12 cellular contexts compared by ENCODE assay signal in the genomic region with DNA sequence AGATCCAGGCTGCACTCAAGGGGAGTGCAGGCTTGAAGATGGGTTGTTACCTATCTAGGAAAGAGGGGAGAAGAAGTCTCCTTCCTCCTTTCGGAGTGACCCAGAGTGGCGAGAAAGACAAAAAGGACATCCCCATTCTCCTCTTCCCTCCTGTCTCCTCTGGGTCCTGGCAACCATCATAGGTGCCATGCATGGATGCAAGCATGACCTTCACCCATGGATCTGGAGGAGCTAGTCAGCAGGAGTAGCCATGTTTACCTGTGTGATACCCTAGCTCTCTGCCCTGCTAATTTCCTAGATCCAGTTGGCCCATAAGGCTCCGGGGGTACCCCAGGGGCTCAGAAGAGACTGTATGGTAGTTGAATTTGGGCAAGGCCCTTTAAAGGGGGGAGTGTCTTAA. TPM values are rescaled to one million over a fixed set of nuclear protein-coding genes. Genes with fewer than 3 reads are reported as not detected.
A peak's percentile ranks its signal among the peaks of the same experiment; 100 is the strongest.
DNase-seq lines count a peak whose midpoint lies in the region; ATAC-seq and TF ChIP-seq lines count a peak whose summit lies in the region.
"Had no signal": no experiment of that assay in that cellular context is flagged by ENCODE, and none has a peak within 500 bp of the region (broad histone marks: within the 10 kb centered on the region; RNA-seq: fewer than 3 reads in every experiment).

No MANE protein-coding gene starts in this region.

- no peak overlapping the region for H2AFZ ChIP-seq in SK-N-SH (ENCODE audit: low read depth)

- H3K27me3 ChIP-seq in SK-N-SH (ENCODE audit: insufficient read depth), result no peaks in the 10 kb centered on the region
- no peaks in the 10 kb centered on the region for H3K27me3 ChIP-seq in Caco-2 (replicated peaks; ENCODE audit: control insufficient read depth, insufficient read depth, low read length)
- H3K27me3 ChIP-seq in ovary, result no peaks in the 10 kb centered on the region

- TF ChIP-seq POLR2A in ovary (IDR thresholded peaks at IDR 0.05), result no peak

- POLR2A ChIA-PET in SK-N-SH (lab: Yijun Ruan, JAX), result no interaction called here
- POLR2A ChIA-PET in Caco-2 (lab: Charles Lee), result no interaction called here

- no TSS peak for BruUV-seq in Caco-2 (replicated peaks; lab: Mats Ljungman, UMichigan)

- in situ Hi-C loops in Caki2 (cut with HindIII; ENCODE audit: low pct_unique_long_range_greater_than_20kb, low sequenced_read_pairs), result no loop called here

- peaks cover 49% of the 10 kb centered on the region for H3K9me3 Mint-ChIP-seq in Caco-2 (ENCODE audit: unreplicated experiment)

- peaks cover 7% of the 10 kb centered on the region for H3K4me1 Mint-ChIP-seq in Caco-2 (ENCODE audit: low read depth, unreplicated experiment)
- H3K4me1 Mint-ChIP-seq: activated naive CD8-positive, alpha-beta T cell treated with anti-CD3 and anti-CD28 coated beads for 36 hours had no signal

- H3K9ac ChIP-seq in SK-N-SH, result no peak overlapping the region

- no peak overlapping the region for H3K4me3 ChIP-seq in AG10803 (ENCODE audit: low read length)
- H3K4me3 ChIP-seq in SK-N-SH (ENCODE audit: low read depth in 2 of 2, low read length in 1 of 2), result no peak overlapping the region
- no peak overlapping the region for H3K4me3 ChIP-seq in fibroblast of mammary gland (ENCODE audit: control insufficient read depth, low read depth, low read length)
- no peak overlapping the region for H3K4me3 ChIP-seq in Caco-2 (ENCODE audit: low read depth, low read length)
- no peak overlapping the region for H3K4me3 ChIP-seq in ovary
- H3K4me3 ChIP-seq: smooth muscle cell had no signal

- H3K9me2 ChIP-seq in SK-N-SH, result no peaks in the 10 kb centered on the region

- no peak for ATAC-seq in GM18907 (IDR thresholded peaks at IDR 0.05; ENCODE audit: unreplicated experiment)
- ATAC-seq: stimulated activated naive CD8-positive, alpha-beta T cell treated with anti-CD3 and anti-CD28 coated beads, Interleukin-15, Interleukin-2, amounts not matched to agents 100 U/mL and 50 U/mL, for 24 hours had no signal

- no peaks in the 10 kb centered on the region for H3K27me3 Mint-ChIP-seq in Caco-2 (ENCODE audit: insufficient read depth, unreplicated experiment)
- H3K27me3 Mint-ChIP-seq: activated naive CD8-positive, alpha-beta T cell treated with anti-CD3 and anti-CD28 coated beads for 36 hours had no signal

- TF ChIP-seq RAD21 in SK-N-SH (IDR thresholded peaks at IDR 0.05; ENCODE audit: low read length), result no peak

- DNase-seq in AG10803 (ENCODE audit: low read depth) (peak; percentile 35), Caki2 (ENCODE audit: low read depth) (peak; percentile 19), SK-N-SH (no peak), fibroblast of mammary gland (ENCODE audit: low read depth) (peak; percentile 56), Caco-2 (no peak), ovary (no peak)
- DNase-seq: activated CD4-positive, CD25-positive, alpha-beta regulatory T cell; activated naive CD8-positive, alpha-beta T cell treated with anti-CD3 and anti-CD28 coated beads for 36 hours; occipital lobe; stimulated activated naive CD8-positive, alpha-beta T cell treated with anti-CD3 and anti-CD28 coated beads, Interleukin-15, Interleukin-2, amounts not matched to agents 100 U/mL and 50 U/mL, for 24 hours had no signal

- no peaks in the 10 kb centered on the region for H3K79me2 ChIP-seq in SK-N-SH (ENCODE audit: insufficient read depth)

- H3K4me3 Mint-ChIP-seq in Caco-2 (ENCODE audit: unreplicated experiment), result no peak overlapping the region
- H3K4me3 Mint-ChIP-seq: activated naive CD8-positive, alpha-beta T cell treated with anti-CD3 and anti-CD28 coated beads for 36 hours had no signal

- CTCF ChIA-PET in SK-N-SH (lab: Yijun Ruan, JAX), result interaction anchor here (1.0 to 1.5 kb wide), 2 partner anchors 9 to 17 kb away, joined by 3 to 5 read pairs; partner anchors contain the start of gene CROT
- CTCF ChIA-PET in Caco-2 (lab: Charles Lee), result no interaction called here

- no peak overlapping the region for H3K27ac Mint-ChIP-seq in Caco-2 (ENCODE audit: unreplicated experiment)
- H3K27ac Mint-ChIP-seq: activated naive CD8-positive, alpha-beta T cell treated with anti-CD3 and anti-CD28 coated beads for 36 hours had no signal

- intact Hi-C loops in Caco-2 (cut with micrococcal nuclease; ENCODE audit: unreplicated experiment) (no loop called here), ovary (cut with DNase I) (no loop called here)

- TF ChIP-seq EP300 in SK-N-SH (IDR thresholded peaks at IDR 0.05; ENCODE audit: borderline replicate concordance in 1 of 2, low read depth in 1 of 2, low read length in 1 of 2) (no peak), ovary (IDR thresholded peaks at IDR 0.05) (no peak)

- no peaks in the 10 kb centered on the region for H3F3A ChIP-seq in SK-N-SH (replicated peaks; ENCODE audit: insufficient read depth)

- no peak for TF ChIP-seq CTCF in AG10803 (conservative IDR thresholded peaks at IDR 0.05; ENCODE audit: low read length)
- no peak for TF ChIP-seq CTCF in SK-N-SH (IDR thresholded peaks at IDR 0.05)
- no peak for TF ChIP-seq CTCF in fibroblast of mammary gland (conservative IDR thresholded peaks at IDR 0.05; ENCODE audit: control insufficient read depth, insufficient read depth, low read depth, low read length)
- no peak for TF ChIP-seq CTCF in Caco-2 (IDR thresholded peaks at IDR 0.05; ENCODE audit: insufficient read depth in 1 of 2, low read depth in 1 of 2, low read length in 1 of 2, severe bottlenecking in 1 of 2, unreplicated experiment in 1 of 2)
- no peak for TF ChIP-seq CTCF in ovary (IDR thresholded peaks at IDR 0.05)

- peaks cover 27% of the 10 kb centered on the region; the same call in 1 of the 2 replicates for H3K9me3 ChIP-seq in SK-N-SH
- H3K9me3 ChIP-seq in Caco-2, result peaks cover 39% of the 10 kb centered on the region
- peaks cover 0 to 28% of the 10 kb centered on the region in 2 donors for H3K9me3 ChIP-seq in ovary

- no peak overlapping the region for H3K27ac ChIP-seq in SK-N-SH (ENCODE audit: low read depth in 2 of 2, low read length in 1 of 2)
- H3K27ac ChIP-seq in ovary, result no peak overlapping the region

- H3K36me3 ChIP-seq in SK-N-SH (replicated peaks in 1 of 2; ENCODE audit: control insufficient read depth in 1 of 2, insufficient read depth in 2 of 2, low read length in 1 of 2) (peaks cover 4 to 6% of the 10 kb centered on the region in 2 experiments), Caco-2 (ENCODE audit: control insufficient read depth, insufficient read depth, low read length) (no peaks in the 10 kb centered on the region), ovary (no peaks in the 10 kb centered on the region)

- H3K4me1 ChIP-seq in SK-N-SH (ENCODE audit: control insufficient read depth in 1 of 2, insufficient read depth in 2 of 2, low read depth in 1 of 2, low read length in 1 of 2) (no peaks in the 10 kb centered on the region), Caco-2 (peaks cover 24% of the 10 kb centered on the region), ovary (ENCODE audit: insufficient read depth) (no peaks in the 10 kb centered on the region)

- H3K4me2 ChIP-seq in SK-N-SH, result no peak overlapping the region
- H3K4me2 ChIP-seq: smooth muscle cell had no signal

- H4K20me1 ChIP-seq in SK-N-SH (ENCODE audit: insufficient read depth), result no peaks in the 10 kb centered on the region

- H3K36me3 Mint-ChIP-seq in Caco-2 (ENCODE audit: insufficient read depth, unreplicated experiment), result no peaks in the 10 kb centered on the region

- WGBS in SK-N-SH (ENCODE audit: low lambda C conversion rate), result 51% methylated on average over 3 of the region's 3 CpGs
- WGBS in ovary, 3 donors, result 95 to 97% (median 96%) methylated on average over 3 of the region's 3 CpGs

TF ChIP-seq in SK-N-SH, 30 proteins besides CTCF, POLR2A, EP300 and RAD21:
- 0 out of 2 replicates have a peak, but pooled peaks have one; percentile 14 for TF ChIP-seq USF1 (IDR thresholded peaks at IDR 0.05; ENCODE audit: borderline replicate concordance, low read depth)
- TF ChIP-seq SIN3A (IDR thresholded peaks at IDR 0.05; ENCODE audit: borderline replicate concordance, low read depth, low read length), result no peak

RNA-seq across cellular contexts. Expression of gene CROT, which starts 17.2 kb away (rescaled TPM):
- total RNA-seq in Caki2 (2014; rRNA removed; shearing (Covaris generic); ENCODE audit: low replicate concordance), result 1.0 and 8.6 TPM in 2 replicates
- polyA plus RNA-seq in SK-N-SH (2012; rRNA removed) (7.9 and 11.2 TPM in 2 replicates), ovary (10 to 100 TPM in 1 of 2 donors, 1 to 10 TPM in 1; 8.0 to 21.8 TPM)
- polyA plus RNA-seq in SK-N-SH (2012; cell fraction: cytosol; rRNA removed), result 10.8 and 12.8 TPM in 2 replicates
- polyA plus RNA-seq in SK-N-SH (2012; cell fraction: nucleus; rRNA removed), result 7.3 and 16.5 TPM in 2 replicates
- total RNA-seq in Caco-2 (2022) (15.4 and 16.9 TPM in 2 replicates), ovary (10 to 100 TPM; 11.8 to 20.3 (median 16.1) TPM)

Comparison
In these comparisons a context has a peak if more than half of its experiments do, and no peak if none do; other contexts are left out.
1. DNase-seq: peak in AG10803 (single experiment), Caki2 (single experiment) and fibroblast of mammary gland (single experiment); none in SK-N-SH (single experiment), Caco-2 (0 of 2) and ovary (0 of 5).